Comparison of ENCODE assay signal across 15 cellular contexts in the genomic region with DNA sequence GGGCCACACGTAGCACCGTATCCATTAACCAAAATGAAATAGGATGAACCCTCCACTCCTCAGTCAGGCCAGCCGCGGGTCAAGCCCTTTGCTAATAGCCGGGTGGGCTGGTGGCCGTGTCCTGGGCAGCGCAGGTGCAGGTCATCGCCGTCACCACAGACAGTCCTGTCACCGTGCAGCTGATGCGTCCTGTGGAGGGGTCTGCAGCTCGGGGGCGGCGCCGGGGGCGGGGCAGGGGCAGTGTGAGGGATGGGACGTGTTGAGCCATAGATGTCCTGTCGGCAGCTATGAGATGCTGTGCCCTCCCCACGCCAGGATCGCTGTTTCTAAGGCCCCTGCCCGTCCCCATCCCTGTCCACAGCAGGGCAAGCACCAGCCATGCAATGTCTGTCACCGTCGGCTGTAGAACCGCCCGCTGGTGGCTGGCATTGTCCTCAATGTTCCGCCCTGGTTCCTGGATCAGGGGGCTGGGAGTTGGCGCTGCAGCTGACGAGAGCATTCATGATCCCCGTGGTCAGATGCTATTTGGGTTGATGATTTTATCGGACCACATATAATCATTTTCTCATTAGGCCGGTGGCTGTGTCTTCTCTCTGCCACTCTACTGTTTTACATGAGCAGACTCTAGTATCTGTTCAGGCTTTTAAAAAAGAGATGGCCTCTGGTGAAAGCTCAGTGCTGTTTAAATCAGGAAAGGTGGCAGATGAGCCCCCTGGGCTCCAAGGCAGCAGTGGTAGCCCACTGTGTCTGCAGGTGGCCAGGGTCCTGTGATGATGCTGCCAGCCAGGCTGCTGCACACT.
A peak's percentile ranks its signal among the peaks of the same experiment; 100 is the strongest.
DNase-seq lines count a peak whose midpoint lies in the region; ATAC-seq and TF ChIP-seq lines count a peak whose summit lies in the region.
"Had no signal": no experiment of that assay in that cellular context is flagged by ENCODE, and none has a peak within 500 bp of the region (broad histone marks: within the 10 kb centered on the region; RNA-seq: fewer than 3 reads in every experiment).

No MANE protein-coding gene starts in this region.

- WGBS in right cardiac atrium = 87% methylated on average over 31 of the region's 31 CpGs

- TF ChIP-seq CTCF in nephron progenitor cell (IDR thresholded peaks at IDR 0.05) = no peak

- peaks cover 8% of the 10 kb centered on the region for H3K4me1 ChIP-seq in right cardiac atrium (ENCODE audit: control insufficient read depth, insufficient read depth, low read length)

- H3K27me3 ChIP-seq in right cardiac atrium (ENCODE audit: control insufficient read depth, insufficient read depth) = no peaks in the 10 kb centered on the region

- H3K9me3 Mint-ChIP-seq in nephron progenitor cell = peaks cover 31% of the 10 kb centered on the region
- peaks cover under 1 to 29% of the 10 kb centered on the region in 2 donors for H3K9me3 Mint-ChIP-seq in stimulated activated naive CD8-positive, alpha-beta T cell treated with anti-CD3 and anti-CD28 coated beads, Interleukin-15, amount 100 ng/mL, for 72 hours

- no peaks in the 10 kb centered on the region for H3K27me3 Mint-ChIP-seq in nephron progenitor cell (ENCODE audit: low read depth, poor library complexity)
- H3K27me3 Mint-ChIP-seq in stimulated activated naive CD8-positive, alpha-beta T cell treated with anti-CD3 and anti-CD28 coated beads, Interleukin-15, amount 100 ng/mL, for 72 hours = no peaks in the 10 kb centered on the region

- peaks cover 43% of the 10 kb centered on the region for H3K4me1 Mint-ChIP-seq in nephron progenitor cell
- H3K4me1 Mint-ChIP-seq in stimulated activated naive CD8-positive, alpha-beta T cell treated with anti-CD3 and anti-CD28 coated beads, Interleukin-15, amount 100 ng/mL, for 72 hours = no peaks in the 10 kb centered on the region

- DNase-seq in right cardiac atrium = peak in 2 of 3 donors; percentile 55 to 63
- DNase-seq in Right ventricle myocardium superior = no peak
- peak; percentile 28 for DNase-seq in cerebellum (ENCODE audit: low spot score)
- DNase-seq in nephron progenitor cell = no peak
- DNase-seq in Ammon's horn (ENCODE audit: low spot score) = no peak
- no peak for DNase-seq in stimulated activated naive CD8-positive, alpha-beta T cell treated with anti-CD3 and anti-CD28 coated beads, Interleukin-15, amount 100 ng/mL, for 72 hours
- DNase-seq: GF-D8, NCI-H1105, NCI-H1694 treated with DMSO at 0.1 percent for 48 hours, OCI-M1, SIG-M5 had no signal

- H3K36me3 Mint-ChIP-seq in nephron progenitor cell (ENCODE audit: low read depth) = peaks cover 38% of the 10 kb centered on the region

- intact Hi-C loops in right cardiac atrium (cut with DNase I) (no loop called here), Right ventricle myocardium superior (cut with DNase I) (no loop called here)

- peak overlapping the region; percentile 45 for H3K27ac Mint-ChIP-seq in nephron progenitor cell
- no peak overlapping the region for H3K27ac Mint-ChIP-seq in stimulated activated naive CD8-positive, alpha-beta T cell treated with anti-CD3 and anti-CD28 coated beads, Interleukin-15, amount 100 ng/mL, for 72 hours

- no peak overlapping the region for H3K4me3 ChIP-seq in right cardiac atrium (ENCODE audit: low read length)
- H3K4me3 ChIP-seq: GM23338 had no signal

- no peak for ATAC-seq in right cardiac atrium
- no peak for ATAC-seq in Right ventricle myocardium superior (ENCODE audit: poor library complexity)
- ATAC-seq in stimulated activated naive CD8-positive, alpha-beta T cell treated with anti-CD3 and anti-CD28 coated beads, Interleukin-15, amount 100 ng/mL, for 72 hours = no peak
- no peak for ATAC-seq in HG03342 (IDR thresholded peaks at IDR 0.05; ENCODE audit: unreplicated experiment)

- H3K4me3 Mint-ChIP-seq in nephron progenitor cell = no peak overlapping the region
- no peak overlapping the region for H3K4me3 Mint-ChIP-seq in stimulated activated naive CD8-positive, alpha-beta T cell treated with anti-CD3 and anti-CD28 coated beads, Interleukin-15, amount 100 ng/mL, for 72 hours
- H3K4me3 Mint-ChIP-seq: GM23338 had no signal

- no peak overlapping the region for H3K27ac ChIP-seq in right cardiac atrium (ENCODE audit: low read length)
- H3K27ac ChIP-seq: C4-2B, KMS-11 had no signal

- H3K9me3 ChIP-seq in right cardiac atrium (ENCODE audit: control insufficient read depth, low read length) = no peaks in the 10 kb centered on the region

Comparison
In these comparisons a context has a peak if more than half of its experiments do, and no peak if none do; other contexts are left out.
1. DNase-seq: peak in right cardiac atrium (2 of 3) and cerebellum (single experiment); none in Right ventricle myocardium superior (single experiment), nephron progenitor cell (single experiment), Ammon's horn (single experiment) and stimulated activated naive CD8-positive, alpha-beta T cell treated with anti-CD3 and anti-CD28 coated beads, Interleukin-15, amount 100 ng/mL, for 72 hours (0 of 2).